ENCODE assay signal across 2 cellular contexts in genomic region chr1:205775015-205775716, GRCh38.
TF ChIP-seq lines count a peak whose summit lies in the region.

A gene with protein sequence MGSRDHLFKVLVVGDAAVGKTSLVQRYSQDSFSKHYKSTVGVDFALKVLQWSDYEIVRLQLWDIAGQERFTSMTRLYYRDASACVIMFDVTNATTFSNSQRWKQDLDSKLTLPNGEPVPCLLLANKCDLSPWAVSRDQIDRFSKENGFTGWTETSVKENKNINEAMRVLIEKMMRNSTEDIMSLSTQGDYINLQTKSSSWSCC (minus strand): TSS chr1:205775482. CDS start chr1:205774956, 526 bp downstream.

TF ChIP-seq in HEK293, 187 proteins besides CTCF, POLR2A, EP300 and RAD21 (continued from another document and continues in another):
- TF ChIP-seq, protein P1, sequence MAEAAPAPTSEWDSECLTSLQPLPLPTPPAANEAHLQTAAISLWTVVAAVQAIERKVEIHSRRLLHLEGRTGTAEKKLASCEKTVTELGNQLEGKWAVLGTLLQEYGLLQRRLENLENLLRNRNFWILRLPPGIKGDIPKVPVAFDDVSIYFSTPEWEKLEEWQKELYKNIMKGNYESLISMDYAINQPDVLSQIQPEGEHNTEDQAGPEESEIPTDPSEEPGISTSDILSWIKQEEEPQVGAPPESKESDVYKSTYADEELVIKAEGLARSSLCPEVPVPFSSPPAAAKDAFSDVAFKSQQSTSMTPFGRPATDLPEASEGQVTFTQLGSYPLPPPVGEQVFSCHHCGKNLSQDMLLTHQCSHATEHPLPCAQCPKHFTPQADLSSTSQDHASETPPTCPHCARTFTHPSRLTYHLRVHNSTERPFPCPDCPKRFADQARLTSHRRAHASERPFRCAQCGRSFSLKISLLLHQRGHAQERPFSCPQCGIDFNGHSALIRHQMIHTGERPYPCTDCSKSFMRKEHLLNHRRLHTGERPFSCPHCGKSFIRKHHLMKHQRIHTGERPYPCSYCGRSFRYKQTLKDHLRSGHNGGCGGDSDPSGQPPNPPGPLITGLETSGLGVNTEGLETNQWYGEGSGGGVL (tag by site-specific recombination; IDR thresholded peaks at IDR 0.05) = peak; percentile 40; the same call in 1 of the 2 replicates
- TF ChIP-seq ZNF335 (tag by site-specific recombination; conservative IDR thresholded peaks at IDR 0.05) (peak; percentile 97), ZXDB (tag by site-specific recombination; IDR thresholded peaks at IDR 0.05) (peak; percentile 56; the same call in 1 of the 2 replicates), BCL6B (tag by site-specific recombination; IDR thresholded peaks at IDR 0.05) (no peak), ZNF24 (tag by site-specific recombination; IDR thresholded peaks at IDR 0.05) (0 out of 2 replicates have a peak, but pooled peaks have one; percentile 39), KLF16 (tag by site-specific recombination; IDR thresholded peaks at IDR 0.05) (peak; percentile 55; the same call in 1 of the 2 replicates), ZBTB8A (tag by site-specific recombination; IDR thresholded peaks at IDR 0.05) (no peak; the same call in 1 of the 2 replicates), SP2 (tag by site-specific recombination; IDR thresholded peaks at IDR 0.05) (peak; percentile 9; the same call in 1 of the 2 replicates), ZNF37A (tag by site-specific recombination; IDR thresholded peaks at IDR 0.05) (no peak), HOXD13 (CRISPR knock-in tag; IDR thresholded peaks at IDR 0.05; ENCODE audit: borderline replicate concordance) (no peak), ZNF768 (tag by site-specific recombination; IDR thresholded peaks at IDR 0.05) (no peak), ZNF148 (tag by site-specific recombination; IDR thresholded peaks at IDR 0.05; ENCODE audit: borderline replicate concordance) (no peak), ZNF10 (tag by site-specific recombination; IDR thresholded peaks at IDR 0.05) (no peak)
- TF ChIP-seq, protein P2, sequence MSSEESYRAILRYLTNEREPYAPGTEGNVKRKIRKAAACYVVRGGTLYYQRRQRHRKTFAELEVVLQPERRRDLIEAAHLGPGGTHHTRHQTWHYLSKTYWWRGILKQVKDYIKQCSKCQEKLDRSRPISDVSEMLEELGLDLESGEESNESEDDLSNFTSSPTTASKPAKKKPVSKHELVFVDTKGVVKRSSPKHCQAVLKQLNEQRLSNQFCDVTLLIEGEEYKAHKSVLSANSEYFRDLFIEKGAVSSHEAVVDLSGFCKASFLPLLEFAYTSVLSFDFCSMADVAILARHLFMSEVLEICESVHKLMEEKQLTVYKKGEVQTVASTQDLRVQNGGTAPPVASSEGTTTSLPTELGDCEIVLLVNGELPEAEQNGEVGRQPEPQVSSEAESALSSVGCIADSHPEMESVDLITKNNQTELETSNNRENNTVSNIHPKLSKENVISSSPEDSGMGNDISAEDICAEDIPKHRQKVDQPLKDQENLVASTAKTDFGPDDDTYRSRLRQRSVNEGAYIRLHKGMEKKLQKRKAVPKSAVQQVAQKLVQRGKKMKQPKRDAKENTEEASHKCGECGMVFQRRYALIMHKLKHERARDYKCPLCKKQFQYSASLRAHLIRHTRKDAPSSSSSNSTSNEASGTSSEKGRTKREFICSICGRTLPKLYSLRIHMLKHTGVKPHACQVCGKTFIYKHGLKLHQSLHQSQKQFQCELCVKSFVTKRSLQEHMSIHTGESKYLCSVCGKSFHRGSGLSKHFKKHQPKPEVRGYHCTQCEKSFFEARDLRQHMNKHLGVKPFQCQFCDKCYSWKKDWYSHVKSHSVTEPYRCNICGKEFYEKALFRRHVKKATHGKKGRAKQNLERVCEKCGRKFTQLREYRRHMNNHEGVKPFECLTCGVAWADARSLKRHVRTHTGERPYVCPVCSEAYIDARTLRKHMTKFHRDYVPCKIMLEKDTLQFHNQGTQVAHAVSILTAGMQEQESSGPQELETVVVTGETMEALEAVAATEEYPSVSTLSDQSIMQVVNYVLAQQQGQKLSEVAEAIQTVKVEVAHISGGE (tag by site-specific recombination; conservative IDR thresholded peaks at IDR 0.05; ENCODE audit: low read depth) = peak; percentile 26; the same call in 1 of the 2 replicates
- TF ChIP-seq, protein P3, sequence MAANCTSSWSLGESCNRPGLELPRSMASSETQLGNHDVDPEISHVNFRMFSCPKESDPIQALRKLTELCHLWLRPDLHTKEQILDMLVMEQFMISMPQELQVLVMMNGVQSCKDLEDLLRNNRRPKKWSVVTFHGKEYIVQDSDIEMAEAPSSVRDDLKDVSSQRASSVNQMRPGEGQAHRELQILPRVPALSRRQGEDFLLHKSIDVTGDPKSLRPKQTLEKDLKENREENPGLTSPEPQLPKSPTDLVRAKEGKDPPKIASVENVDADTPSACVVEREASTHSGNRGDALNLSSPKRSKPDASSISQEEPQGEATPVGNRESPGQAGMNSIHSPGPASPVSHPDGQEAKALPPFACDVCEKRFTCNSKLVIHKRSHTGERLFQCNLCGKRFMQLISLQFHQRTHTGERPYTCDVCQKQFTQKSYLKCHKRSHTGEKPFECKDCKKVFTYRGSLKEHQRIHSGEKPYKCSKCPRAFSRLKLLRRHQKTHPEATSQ (tag by site-specific recombination; IDR thresholded peaks at IDR 0.05) = no peak

TF ChIP-seq in SK-N-SH, 30 proteins besides CTCF, POLR2A, EP300 and RAD21 (continued from another document):
- TF ChIP-seq IRF3 (IDR thresholded peaks at IDR 0.05; ENCODE audit: low read depth, low read length) = no peak
TF ChIP-seq in SK-N-SH: peak in this region for 7.
